In genomic region chr17:81735181-81736102, GRCh38 we compare ENCODE assay signal across 9 cellular contexts. TPM values are rescaled to one million over a fixed set of nuclear protein-coding genes. Genes with fewer than 3 reads are reported as not detected.
DNase-seq lines count a peak whose midpoint lies in the region; ATAC-seq, FAIRE-seq and TF ChIP-seq lines count a peak whose summit lies in the region.
"Had no signal": no experiment of that assay in that cellular context is flagged by ENCODE, and none has a peak within 500 bp of the region (broad histone marks: within the 10 kb centered on the region; RNA-seq: fewer than 3 reads in every experiment).

No MANE protein-coding gene starts in this region.

- TF ChIP-seq CTCF in DND-41 (IDR thresholded peaks at IDR 0.05; ENCODE audit: borderline replicate concordance, extremely low read depth, low read length, poor library complexity, severe bottlenecking) = no peak

- CTCF ChIA-PET in T-cell (lab: Charles Lee) = no interaction called here

- no peak for DNase-seq in DND-41
- DNase-seq in HPDE6-E6E7 (ENCODE audit: extremely low spot score) = peak; percentile 55
- peak in 1 of 34 experiments; percentile 38 for DNase-seq in T-cell
- DNase-seq in left ventricle myocardium superior = no peak
- DNase-seq in urothelium cell line (ENCODE audit: low spot score) = no peak
- no peak for DNase-seq in NCI-H82 treated with DMSO at 0.1 percent for 48 hours (lab: John Stamatoyannopoulos, UW; ENCODE audit: unreplicated experiment)
- no peak for DNase-seq in dedifferentiated amniotic fluid mesenchymal stem cell (ENCODE audit: extremely low spot score)

- peak; percentile 13; the same call in 1 of the 3 replicates for ATAC-seq in DND-41 (ENCODE audit: insufficient read depth, low read depth)
- ATAC-seq in T-cell (replicated peaks in 1 of 4) = peak in 3 of 4 experiments; percentile 24 to 55 (median 28)
- peak; percentile 19 for ATAC-seq in left ventricle myocardium superior
- no peak for ATAC-seq in HG03025 (IDR thresholded peaks at IDR 0.05; ENCODE audit: low FRiP score, unreplicated experiment)

- H3K4me1 Mint-ChIP-seq in T-cell = peaks cover 6 to 10% (median 7%) of the 10 kb centered on the region in 3 donors

- H2AFZ ChIP-seq in DND-41 (ENCODE audit: low read depth, low read length) = peak overlapping the region; percentile 13; the same call in 1 of the 2 replicates

- intact Hi-C loops in left ventricle myocardium superior (cut with micrococcal nuclease) = no loop called here

- no peak overlapping the region for H3K27ac Mint-ChIP-seq in T-cell

- H3K36me3 Mint-ChIP-seq in T-cell = no peaks in the 10 kb centered on the region

- peaks cover 14% of the 10 kb centered on the region for H3K27me3 ChIP-seq in DND-41 (ENCODE audit: insufficient read depth, low read length, poor library complexity)

- peak overlapping the region; percentile 4; the same call in 1 of the 2 replicates for H3K4me2 ChIP-seq in DND-41 (ENCODE audit: insufficient read depth, low read length)

- no peaks in the 10 kb centered on the region for H3K36me3 ChIP-seq in DND-41 (ENCODE audit: insufficient read depth, low read length)
- H3K36me3 ChIP-seq: tibial artery had no signal

- no peaks in the 10 kb centered on the region for H3K9me3 ChIP-seq in DND-41 (ENCODE audit: insufficient read depth, low read length, severe bottlenecking)
- H3K9me3 ChIP-seq: tibial artery had no signal

- no peak overlapping the region for H3K27ac ChIP-seq in DND-41 (ENCODE audit: low read length)
- H3K27ac ChIP-seq: tibial artery had no signal

- no peak overlapping the region for H3K9ac ChIP-seq in DND-41 (ENCODE audit: low read depth, low read length)

- H3K4me3 Mint-ChIP-seq in T-cell = peak overlapping the region in 2 of 3 donors; percentile 4 to 45

- no peaks in the 10 kb centered on the region for H3K9me3 Mint-ChIP-seq in T-cell

- H4K20me1 ChIP-seq in DND-41 (ENCODE audit: insufficient read depth, low read length) = no peaks in the 10 kb centered on the region

- no peaks in the 10 kb centered on the region for H3K79me2 ChIP-seq in DND-41 (ENCODE audit: insufficient read depth, low read length)

- peaks cover 3% of the 10 kb centered on the region; the same call in 1 of the 2 replicates for H3K4me1 ChIP-seq in DND-41 (ENCODE audit: insufficient read depth, low read length)

- peak; percentile 81 for FAIRE-seq in urothelium cell line (lab: Jason Lieb, UNC)

- no peak overlapping the region for H3K4me3 ChIP-seq in DND-41 (ENCODE audit: low read depth in 1 of 2, low read length in 2 of 2)
- H3K4me3 ChIP-seq: tibial artery had no signal

- POLR2A ChIA-PET in T-cell (lab: Charles Lee) = no interaction called here

- H3K27me3 Mint-ChIP-seq in T-cell = peaks cover 20 to 34% of the 10 kb centered on the region in 2 donors

RNA-seq across cellular contexts. Expression of gene SLC25A10, which starts 23.4 kb away (rescaled TPM):
- total RNA-seq in T-cell (1 to 10 TPM; 3.3 to 8.3 (median 7.4) TPM), left ventricle myocardium superior (8.6 TPM)

RNA-seq across cellular contexts. Expression of gene MRPL12, which starts 32.3 kb away (rescaled TPM):
- total RNA-seq in T-cell (10 to 100 TPM; 18.5 to 33.5 (median 31.4) TPM), left ventricle myocardium superior (184 TPM)

RNA-seq across cellular contexts. Expression of gene HGS, which starts 51.6 kb away (rescaled TPM):
- total RNA-seq in T-cell (100 to 1,000 TPM; 114 to 205 (median 181) TPM), left ventricle myocardium superior (42.1 TPM)

RNA-seq across cellular contexts. Expression of gene ARL16, which starts 51.8 kb away (rescaled TPM):
- total RNA-seq in T-cell (10 to 100 TPM; 30.9 to 51.0 (median 39.3) TPM), left ventricle myocardium superior (12.0 TPM)
